ENCODE assay signal across 21 cellular contexts in the genomic region with DNA sequence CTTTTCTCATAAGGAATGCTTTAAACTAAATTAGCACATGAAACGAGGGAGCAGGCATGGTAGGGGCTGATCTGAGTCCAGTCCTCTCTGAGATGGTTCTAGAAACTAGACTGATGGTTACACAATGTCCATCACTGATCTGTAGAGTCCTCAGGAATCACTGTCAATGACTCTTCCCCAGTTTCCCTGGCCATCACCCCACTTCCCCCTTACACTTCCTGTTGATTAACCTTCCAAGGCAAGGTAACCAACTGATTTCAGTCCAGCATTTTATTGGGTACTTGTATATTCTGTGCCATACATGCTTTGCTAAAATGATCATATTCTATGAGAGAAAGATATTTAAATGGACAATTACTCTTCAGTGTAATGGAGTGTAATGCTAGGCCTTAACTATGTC.
A peak's percentile ranks its signal among the peaks of the same experiment; 100 is the strongest.
DNase-seq lines count a peak whose midpoint lies in the region; ATAC-seq and TF ChIP-seq lines count a peak whose summit lies in the region.
"Had no signal": no experiment of that assay in that cellular context is flagged by ENCODE, and none has a peak within 500 bp of the region (broad histone marks: within the 10 kb centered on the region; RNA-seq: fewer than 3 reads in every experiment).

No MANE protein-coding gene starts in this region.

- H3K27ac ChIP-seq in HL-60 (replicated peaks) = peak overlapping the region; percentile 95
- peak overlapping the region; percentile 94 for H3K27ac ChIP-seq in PC-9
- no peak overlapping the region for H3K27ac ChIP-seq in CD8-positive, alpha-beta memory T cell (ENCODE audit: low read depth, low read length)
- H3K27ac ChIP-seq in ascending aorta = no peak overlapping the region

- DNase-seq in activated CD8-positive, alpha-beta T cell treated with anti-CD3 and anti-CD28 coated beads for 36 hours = no peak
- no peak for DNase-seq in activated CD8-positive, alpha-beta T cell treated with anti-CD3 and anti-CD28 coated beads, Interleukin-2, amount 10 ng/mL, durations not matched to agents 7 days and 5 days
- peak in 1 of 2 experiments; percentile 56 for DNase-seq in HL-60 (ENCODE audit: low read depth in 1 of 2, low spot score in 1 of 2)
- DNase-seq in PC-9 = no peak
- no peak for DNase-seq in naive thymus-derived CD8-positive, alpha-beta T cell
- DNase-seq in NCI-H345 treated with DMSO at 0.1 percent for 48 hours (lab: John Stamatoyannopoulos, UW; ENCODE audit: unreplicated experiment) = no peak
- no peak for DNase-seq in CD8-positive, alpha-beta memory T cell
- no peak for DNase-seq in ascending aorta (ENCODE audit: low spot score in 2 of 2)
- DNase-seq: activated CD8-positive, alpha-beta memory T cell treated with anti-CD3 and anti-CD28 coated beads, Interleukin-2, amount 50 U/mL, for 4 hours; activated gamma-delta T cell; adrenal gland; DMS79 treated with DMSO at 0.1 percent for 48 hours; foreskin melanocyte; H9; hypothalamus; naive thymus-derived CD4-positive, alpha-beta T cell; NCI-H1436 treated with DMSO at 0.1 percent for 48 hours; NCI-H2107; NCI-H510A; T-helper 2 cell had no signal

- no peaks in the 10 kb centered on the region for H4K20me1 ChIP-seq in PC-9 (ENCODE audit: insufficient read depth)

- intact Hi-C loops in activated CD8-positive, alpha-beta T cell treated with anti-CD3 and anti-CD28 coated beads for 36 hours (cut with micrococcal nuclease) = no loop called here
- intact Hi-C loops in PC-9 (cut with micrococcal nuclease; ENCODE audit: unreplicated experiment) = loop anchor here (5.0 to 10.0 kb wide), 3 partner anchors 278 to 461 kb away; no protein-coding TSS in a partner anchor
- intact Hi-C loops in ascending aorta (cut with DNase I) = no loop called here

- TF ChIP-seq CTCF in activated CD8-positive, alpha-beta T cell treated with anti-CD3 and anti-CD28 coated beads for 36 hours (IDR thresholded peaks at IDR 0.05) = no peak
- no peak for TF ChIP-seq CTCF in HL-60 (IDR thresholded peaks at IDR 0.05; ENCODE audit: insufficient read depth, low read length)
- TF ChIP-seq CTCF in PC-9 (conservative IDR thresholded peaks at IDR 0.05) = no peak
- TF ChIP-seq CTCF in ascending aorta (IDR thresholded peaks at IDR 0.05) = no peak

- POLR2A ChIA-PET in activated CD8-positive, alpha-beta T cell treated with anti-CD3 and anti-CD28 coated beads for 36 hours (lab: Charles Lee) = no interaction called here
- POLR2A ChIA-PET in activated CD8-positive, alpha-beta T cell treated with anti-CD3 and anti-CD28 coated beads, Interleukin-2, amount 10 ng/mL, durations not matched to agents 7 days and 5 days (lab: Charles Lee) = interaction anchor here (0.9 kb wide), 1 partner anchor 8 kb away, joined by 3 read pairs; no protein-coding TSS in a partner anchor
- POLR2A ChIA-PET in PC-9 (lab: Charles Lee; ENCODE audit: unreplicated experiment) = no interaction called here
- POLR2A ChIA-PET in naive thymus-derived CD8-positive, alpha-beta T cell (lab: Charles Lee) = interaction anchor here (0.6 kb wide), 1 partner anchor 569 kb away, joined by 3 read pairs; no protein-coding TSS in a partner anchor
- POLR2A ChIA-PET in CD8-positive, alpha-beta memory T cell (lab: Charles Lee) = no interaction called here

- H2AFZ ChIP-seq in PC-9 = no peak overlapping the region

- H3K27me3 ChIP-seq in HL-60 (ENCODE audit: insufficient read depth, poor library complexity, severe bottlenecking) = no peaks in the 10 kb centered on the region
- H3K27me3 ChIP-seq in PC-9 (ENCODE audit: insufficient read depth, low read depth) = no peaks in the 10 kb centered on the region
- H3K27me3 ChIP-seq in CD8-positive, alpha-beta memory T cell (ENCODE audit: insufficient read depth, low read length, poor library complexity, severe bottlenecking) = no peaks in the 10 kb centered on the region
- no peaks in the 10 kb centered on the region for H3K27me3 ChIP-seq in ascending aorta
- H3K27me3 ChIP-seq: adrenal gland had no signal

- H3K9me3 ChIP-seq in PC-9 (ENCODE audit: insufficient read depth, low read depth) (no peaks in the 10 kb centered on the region), ascending aorta (no peaks in the 10 kb centered on the region)
- no peaks in the 10 kb centered on the region for H3K9me3 ChIP-seq in CD8-positive, alpha-beta memory T cell (ENCODE audit: low read length)
- H3K9me3 ChIP-seq: adrenal gland had no signal

- no peaks in the 10 kb centered on the region for H3K79me2 ChIP-seq in PC-9 (ENCODE audit: low read depth)

- no TSS peak for BruUV-seq in PC-9 (replicated peaks; lab: Mats Ljungman, UMichigan)

- no peaks in the 10 kb centered on the region for H3K9me3 Mint-ChIP-seq in activated CD8-positive, alpha-beta T cell treated with anti-CD3 and anti-CD28 coated beads for 36 hours
- H3K9me3 Mint-ChIP-seq in activated CD8-positive, alpha-beta T cell treated with anti-CD3 and anti-CD28 coated beads, Interleukin-2, amount 10 ng/mL, durations not matched to agents 7 days and 5 days (ENCODE audit: insufficient read depth) = no peaks in the 10 kb centered on the region
- no peaks in the 10 kb centered on the region for H3K9me3 Mint-ChIP-seq in naive thymus-derived CD8-positive, alpha-beta T cell
- H3K9me3 Mint-ChIP-seq in CD8-positive, alpha-beta memory T cell = no peaks in the 10 kb centered on the region
- H3K9me3 Mint-ChIP-seq: H9; mesothelial cell of epicardium; naive thymus-derived CD4-positive, alpha-beta T cell had no signal

- peaks cover 70% of the 10 kb centered on the region for H3K4me1 Mint-ChIP-seq in activated CD8-positive, alpha-beta T cell treated with anti-CD3 and anti-CD28 coated beads for 36 hours (ENCODE audit: low read depth)
- H3K4me1 Mint-ChIP-seq in activated CD8-positive, alpha-beta T cell treated with anti-CD3 and anti-CD28 coated beads, Interleukin-2, amount 10 ng/mL, durations not matched to agents 7 days and 5 days (ENCODE audit: low read depth) = peaks cover 58% of the 10 kb centered on the region
- H3K4me1 Mint-ChIP-seq in naive thymus-derived CD8-positive, alpha-beta T cell = peaks cover 40 to 78% (median 67%) of the 10 kb centered on the region in 4 donors
- peaks cover 15 to 41% (median 36%) of the 10 kb centered on the region in 3 donors for H3K4me1 Mint-ChIP-seq in CD8-positive, alpha-beta memory T cell

- H3K36me3 ChIP-seq in PC-9 (ENCODE audit: low read depth) = no peaks in the 10 kb centered on the region
- no peaks in the 10 kb centered on the region for H3K36me3 ChIP-seq in CD8-positive, alpha-beta memory T cell (ENCODE audit: insufficient read depth, low read length)
- H3K36me3 ChIP-seq in ascending aorta = no peaks in the 10 kb centered on the region
- H3K36me3 ChIP-seq: adrenal gland had no signal

- ATAC-seq in activated CD8-positive, alpha-beta T cell treated with anti-CD3 and anti-CD28 coated beads for 36 hours = no peak
- ATAC-seq in activated CD8-positive, alpha-beta T cell treated with anti-CD3 and anti-CD28 coated beads, Interleukin-2, amount 10 ng/mL, durations not matched to agents 7 days and 5 days = no peak
- ATAC-seq in naive thymus-derived CD8-positive, alpha-beta T cell = no peak
- ATAC-seq: naive thymus-derived CD4-positive, alpha-beta T cell had no signal

- CTCF ChIA-PET in activated CD8-positive, alpha-beta T cell treated with anti-CD3 and anti-CD28 coated beads for 36 hours (lab: Charles Lee) = interaction anchor here (2.0 kb wide), 1 partner anchor 69 kb away, joined by 13 read pairs; no protein-coding TSS in a partner anchor
- CTCF ChIA-PET in activated CD8-positive, alpha-beta T cell treated with anti-CD3 and anti-CD28 coated beads, Interleukin-2, amount 10 ng/mL, durations not matched to agents 7 days and 5 days (lab: Charles Lee) = interaction anchor here (1.1 to 2.9 kb wide), 2 partner anchors 9 to 101 kb away, joined by 5 to 10 read pairs; partner anchors contain the start of gene ARTN
- CTCF ChIA-PET in PC-9 (lab: Charles Lee) = no interaction called here
- CTCF ChIA-PET in CD8-positive, alpha-beta memory T cell (lab: Charles Lee) = no interaction called here

- H3K4me1 ChIP-seq in PC-9 (replicated peaks; ENCODE audit: insufficient read depth) = peaks cover 84% of the 10 kb centered on the region
- peaks cover 14% of the 10 kb centered on the region for H3K4me1 ChIP-seq in CD8-positive, alpha-beta memory T cell (ENCODE audit: insufficient read depth, low read length)
- peaks cover 0 to 2% of the 10 kb centered on the region in 2 donors for H3K4me1 ChIP-seq in ascending aorta

- H3F3A ChIP-seq in PC-9 (ENCODE audit: insufficient read depth, low read depth) = peaks cover 54% of the 10 kb centered on the region

- H3K4me3 Mint-ChIP-seq in activated CD8-positive, alpha-beta T cell treated with anti-CD3 and anti-CD28 coated beads for 36 hours = no peak overlapping the region
- no peak overlapping the region for H3K4me3 Mint-ChIP-seq in activated CD8-positive, alpha-beta T cell treated with anti-CD3 and anti-CD28 coated beads, Interleukin-2, amount 10 ng/mL, durations not matched to agents 7 days and 5 days
- H3K4me3 Mint-ChIP-seq in naive thymus-derived CD8-positive, alpha-beta T cell = peak overlapping the region in 5 of 10 donors; percentile 8 to 51 (median 20)
- no peak overlapping the region for H3K4me3 Mint-ChIP-seq in CD8-positive, alpha-beta memory T cell
- H3K4me3 Mint-ChIP-seq: H9, mesothelial cell of epicardium had no signal

- peak overlapping the region; percentile 89 for H3K27ac Mint-ChIP-seq in activated CD8-positive, alpha-beta T cell treated with anti-CD3 and anti-CD28 coated beads for 36 hours
- H3K27ac Mint-ChIP-seq in activated CD8-positive, alpha-beta T cell treated with anti-CD3 and anti-CD28 coated beads, Interleukin-2, amount 10 ng/mL, durations not matched to agents 7 days and 5 days = no peak overlapping the region
- H3K27ac Mint-ChIP-seq in naive thymus-derived CD8-positive, alpha-beta T cell = peak overlapping the region in 7 of 10 donors; percentile 1 to 47 (median 15)
- H3K27ac Mint-ChIP-seq in CD8-positive, alpha-beta memory T cell = no peak overlapping the region
- H3K27ac Mint-ChIP-seq: mesothelial cell of epicardium had no signal

- peaks cover 13% of the 10 kb centered on the region for H3K36me3 Mint-ChIP-seq in activated CD8-positive, alpha-beta T cell treated with anti-CD3 and anti-CD28 coated beads for 36 hours (ENCODE audit: low read depth)
- peaks cover 10% of the 10 kb centered on the region for H3K36me3 Mint-ChIP-seq in activated CD8-positive, alpha-beta T cell treated with anti-CD3 and anti-CD28 coated beads, Interleukin-2, amount 10 ng/mL, durations not matched to agents 7 days and 5 days (ENCODE audit: low read depth)
- peaks cover 0 to 8% (median 4%) of the 10 kb centered on the region in 3 donors for H3K36me3 Mint-ChIP-seq in naive thymus-derived CD8-positive, alpha-beta T cell
- H3K36me3 Mint-ChIP-seq in CD8-positive, alpha-beta memory T cell = peaks cover under 1 to 12% (median 11%) of the 10 kb centered on the region in 3 donors

- peak overlapping the region; percentile 72 for H3K4me2 ChIP-seq in PC-9

- H3K9me2 ChIP-seq in PC-9 (ENCODE audit: insufficient read depth) = no peaks in the 10 kb centered on the region

- H3K27me3 Mint-ChIP-seq in activated CD8-positive, alpha-beta T cell treated with anti-CD3 and anti-CD28 coated beads for 36 hours = no peaks in the 10 kb centered on the region
- no peaks in the 10 kb centered on the region for H3K27me3 Mint-ChIP-seq in activated CD8-positive, alpha-beta T cell treated with anti-CD3 and anti-CD28 coated beads, Interleukin-2, amount 10 ng/mL, durations not matched to agents 7 days and 5 days (ENCODE audit: low read depth)
- H3K27me3 Mint-ChIP-seq in naive thymus-derived CD8-positive, alpha-beta T cell = no peaks in the 10 kb centered on the region
- no peaks in the 10 kb centered on the region for H3K27me3 Mint-ChIP-seq in CD8-positive, alpha-beta memory T cell
- H3K27me3 Mint-ChIP-seq: naive thymus-derived CD4-positive, alpha-beta T cell had no signal

- H3K4me3 ChIP-seq in HL-60 (replicated peaks; ENCODE audit: insufficient read depth, low read length) (no peak overlapping the region), PC-9 (no peak overlapping the region), ascending aorta (no peak overlapping the region)
- no peak overlapping the region for H3K4me3 ChIP-seq in CD8-positive, alpha-beta memory T cell (ENCODE audit: low read length)
- H3K4me3 ChIP-seq: adrenal gland had no signal

Comparison
In these comparisons a context has a peak if more than half of its experiments do, and no peak if none do; other contexts are left out.
1. H3K27ac Mint-ChIP-seq: peak in activated CD8-positive, alpha-beta T cell treated with anti-CD3 and anti-CD28 coated beads for 36 hours (single experiment) and naive thymus-derived CD8-positive, alpha-beta T cell (7 of 10); none in activated CD8-positive, alpha-beta T cell treated with anti-CD3 and anti-CD28 coated beads, Interleukin-2, amount 10 ng/mL, durations not matched to agents 7 days and 5 days (single experiment) and CD8-positive, alpha-beta memory T cell (0 of 8).
2. POLR2A ChIA-PET loops: an anchor here in activated CD8-positive, alpha-beta T cell treated with anti-CD3 and anti-CD28 coated beads, Interleukin-2, amount 10 ng/mL, durations not matched to agents 7 days and 5 days (0.9 kb wide) and naive thymus-derived CD8-positive, alpha-beta T cell (0.6 kb wide); none called in activated CD8-positive, alpha-beta T cell treated with anti-CD3 and anti-CD28 coated beads for 36 hours, PC-9 and CD8-positive, alpha-beta memory T cell.
3. H3K27ac ChIP-seq: peak in HL-60 (single experiment) and PC-9 (single experiment); none in CD8-positive, alpha-beta memory T cell (single experiment) and ascending aorta (0 of 2).
4. CTCF ChIA-PET loops: an anchor here in activated CD8-positive, alpha-beta T cell treated with anti-CD3 and anti-CD28 coated beads for 36 hours (2.0 kb wide) and activated CD8-positive, alpha-beta T cell treated with anti-CD3 and anti-CD28 coated beads, Interleukin-2, amount 10 ng/mL, durations not matched to agents 7 days and 5 days (1.1 to 2.9 kb wide); none called in PC-9 and CD8-positive, alpha-beta memory T cell.